ENCODE assay signal across 25 cellular contexts in genomic region chr7:55241958-55242357, GRCh38.
"Had no signal": no experiment of that assay in that cellular context is flagged by ENCODE, and none has a peak within 500 bp of the region (broad histone marks: within the 10 kb centered on the region; RNA-seq: fewer than 3 reads in every experiment).

No MANE protein-coding gene starts in this region.

- H3K36me3 Mint-ChIP-seq: activated naive CD4-positive, alpha-beta T cell treated with anti-CD3 and anti-CD28 coated beads, Interleukin-2, amount 10 ng/mL, durations not matched to agents 7 days and 5 days; activated naive CD4-positive, alpha-beta T cell treated with anti-CD3 and anti-CD28 coated beads, Interleukin-2, amount 50 U/mL, for 72 hours; activated naive CD8-positive, alpha-beta T cell treated with anti-CD3 and anti-CD28 coated beads, Interleukin-2, amount 10 ng/mL, durations not matched to agents 7 days and 5 days; brain had no signal

- H3K4me1 Mint-ChIP-seq: activated CD4-positive, alpha-beta memory T cell treated with anti-CD3 and anti-CD28 coated beads, Interleukin-2, amount 10 ng/mL, durations not matched to agents 7 days and 5 days; activated CD4-positive, alpha-beta T cell treated with anti-CD3 and anti-CD28 coated beads, Interleukin-2, amount 10 ng/mL, durations not matched to agents 7 days and 5 days; activated naive CD4-positive, alpha-beta T cell treated with anti-CD3 and anti-CD28 coated beads, Interleukin-2, amount 10 ng/mL, durations not matched to agents 7 days and 5 days; activated naive CD8-positive, alpha-beta T cell treated with anti-CD3 and anti-CD28 coated beads, Interleukin-2, amount 10 ng/mL, durations not matched to agents 7 days and 5 days; endodermal cell had no signal

- H3K4me3 Mint-ChIP-seq: activated CD4-positive, alpha-beta memory T cell treated with anti-CD3 and anti-CD28 coated beads, Interleukin-2, amount 10 ng/mL, durations not matched to agents 7 days and 5 days; activated CD4-positive, alpha-beta T cell treated with anti-CD3 and anti-CD28 coated beads, Interleukin-2, amount 10 ng/mL, durations not matched to agents 7 days and 5 days; activated naive CD4-positive, alpha-beta T cell treated with anti-CD3 and anti-CD28 coated beads, Interleukin-2, amount 10 ng/mL, durations not matched to agents 7 days and 5 days; activated naive CD8-positive, alpha-beta T cell treated with anti-CD3 and anti-CD28 coated beads, Interleukin-2, amount 10 ng/mL, durations not matched to agents 7 days and 5 days; activated T-cell treated with anti-CD3 and anti-CD28 coated beads, Interleukin-2, amount 50 U/mL, for 24 hours; activated T-cell treated with anti-CD3 and anti-CD28 coated beads, Interleukin-2, amount 50 U/mL, for 72 hours; brain; endodermal cell had no signal

- ATAC-seq: activated naive CD4-positive, alpha-beta T cell treated with anti-CD3 and anti-CD28 coated beads, Interleukin-2, amount 50 U/mL, for 72 hours; activated T-cell treated with anti-CD3 and anti-CD28 coated beads, Interleukin-2, amount 50 U/mL, for 72 hours; gastroesophageal sphincter; heart right ventricle had no signal

- DNase-seq: activated CD4-positive, alpha-beta memory T cell treated with anti-CD3 and anti-CD28 coated beads, Interleukin-2, amount 10 ng/mL, durations not matched to agents 7 days and 5 days; activated CD4-positive, alpha-beta T cell treated with anti-CD3 and anti-CD28 coated beads for 1 hour; activated CD4-positive, alpha-beta T cell treated with anti-CD3 and anti-CD28 coated beads for 4 hours; activated CD4-positive, alpha-beta T cell treated with anti-CD3 and anti-CD28 coated beads, Interleukin-2, amount 10 ng/mL, durations not matched to agents 7 days and 5 days; activated CD4-positive, alpha-beta T cell treated with anti-CD3 and anti-CD28 coated beads, Interleukin-2, amount 50 U/mL, for 4 hours; activated CD8-positive, alpha-beta memory T cell treated with anti-CD3 and anti-CD28 coated beads, Interleukin-2, amount 50 U/mL, for 48 hours; activated gamma-delta T cell; activated naive CD4-positive, alpha-beta T cell; activated naive CD4-positive, alpha-beta T cell treated with anti-CD3 and anti-CD28 coated beads, Interleukin-2, amount 10 ng/mL, durations not matched to agents 7 days and 5 days; activated naive CD8-positive, alpha-beta T cell treated with anti-CD3 and anti-CD28 coated beads, Interleukin-2, amount 10 ng/mL, durations not matched to agents 7 days and 5 days; activated T-cell treated with anti-CD3 and anti-CD28 coated beads for 4 hours; activated T-cell treated with anti-CD3 and anti-CD28 coated beads, Interleukin-2, amount 50 U/mL, for 24 hours; activated T-cell treated with anti-CD3 and anti-CD28 coated beads, Interleukin-2, amount 50 U/mL, for 72 hours; dorsolateral prefrontal cortex; effector memory CD4-positive, alpha-beta T cell; endodermal cell; erythroblast; esophagus squamous epithelium; foreskin melanocyte; heart right ventricle; T-helper 2 cell had no signal

- H3K27ac Mint-ChIP-seq: activated CD4-positive, alpha-beta memory T cell treated with anti-CD3 and anti-CD28 coated beads, Interleukin-2, amount 10 ng/mL, durations not matched to agents 7 days and 5 days; activated CD4-positive, alpha-beta T cell treated with anti-CD3 and anti-CD28 coated beads, Interleukin-2, amount 10 ng/mL, durations not matched to agents 7 days and 5 days; activated naive CD4-positive, alpha-beta T cell treated with anti-CD3 and anti-CD28 coated beads, Interleukin-2, amount 10 ng/mL, durations not matched to agents 7 days and 5 days; activated naive CD4-positive, alpha-beta T cell treated with anti-CD3 and anti-CD28 coated beads, Interleukin-2, amount 50 U/mL, for 72 hours; activated naive CD8-positive, alpha-beta T cell treated with anti-CD3 and anti-CD28 coated beads, Interleukin-2, amount 10 ng/mL, durations not matched to agents 7 days and 5 days; activated T-cell treated with anti-CD3 and anti-CD28 coated beads, Interleukin-2, amount 50 U/mL, for 24 hours; activated T-cell treated with anti-CD3 and anti-CD28 coated beads, Interleukin-2, amount 50 U/mL, for 72 hours; endodermal cell had no signal

- FAIRE-seq: colon had no signal

- H3K27me3 Mint-ChIP-seq: activated CD4-positive, alpha-beta T cell treated with anti-CD3 and anti-CD28 coated beads, Interleukin-2, amount 10 ng/mL, durations not matched to agents 7 days and 5 days; activated naive CD4-positive, alpha-beta T cell treated with anti-CD3 and anti-CD28 coated beads, Interleukin-2, amount 10 ng/mL, durations not matched to agents 7 days and 5 days; brain had no signal

- H3K9me3 Mint-ChIP-seq: activated CD4-positive, alpha-beta memory T cell treated with anti-CD3 and anti-CD28 coated beads, Interleukin-2, amount 10 ng/mL, durations not matched to agents 7 days and 5 days; activated CD4-positive, alpha-beta T cell treated with anti-CD3 and anti-CD28 coated beads, Interleukin-2, amount 10 ng/mL, durations not matched to agents 7 days and 5 days; activated naive CD4-positive, alpha-beta T cell treated with anti-CD3 and anti-CD28 coated beads, Interleukin-2, amount 10 ng/mL, durations not matched to agents 7 days and 5 days; activated naive CD4-positive, alpha-beta T cell treated with anti-CD3 and anti-CD28 coated beads, Interleukin-2, amount 50 U/mL, for 72 hours; activated naive CD8-positive, alpha-beta T cell treated with anti-CD3 and anti-CD28 coated beads, Interleukin-2, amount 10 ng/mL, durations not matched to agents 7 days and 5 days; activated T-cell treated with anti-CD3 and anti-CD28 coated beads, Interleukin-2, amount 50 U/mL, for 24 hours; activated T-cell treated with anti-CD3 and anti-CD28 coated beads, Interleukin-2, amount 50 U/mL, for 72 hours; endodermal cell had no signal
